In the genomic region with DNA sequence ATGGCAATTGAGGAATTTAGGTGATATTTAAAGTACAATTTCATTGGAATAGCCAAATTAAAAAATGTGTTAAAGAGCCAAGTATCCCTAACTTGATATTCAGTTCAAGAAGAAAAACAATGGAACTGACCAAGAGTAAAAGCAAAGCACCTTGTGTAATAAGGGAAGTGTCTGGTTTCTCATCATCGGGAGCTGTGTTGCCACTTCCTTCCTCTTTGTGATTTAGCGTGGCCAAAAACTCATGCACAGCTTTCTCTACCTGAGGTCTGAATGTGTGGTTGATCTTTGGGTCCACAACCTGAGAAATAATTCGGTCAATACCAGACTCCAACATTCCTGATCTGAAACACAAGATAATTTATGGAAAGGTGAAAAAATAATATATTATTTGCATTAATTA, we compare ENCODE assay signal across 11 cellular contexts. TPM values are rescaled to one million over a fixed set of nuclear protein-coding genes. Genes with fewer than 3 reads are reported as not detected.
DNase-seq lines count a peak whose midpoint lies in the region; ATAC-seq, FAIRE-seq and TF ChIP-seq lines count a peak whose summit lies in the region.
"Had no signal": no experiment of that assay in that cellular context is flagged by ENCODE, and none has a peak within 500 bp of the region (broad histone marks: within the 10 kb centered on the region; RNA-seq: fewer than 3 reads in every experiment).

No MANE protein-coding gene starts in this region.

- TF ChIP-seq CTCF in endothelial cell of umbilical vein (IDR thresholded peaks at IDR 0.05; ENCODE audit: extremely low read depth in 1 of 2, insufficient read depth in 1 of 2, low read depth in 1 of 2, low read length in 2 of 2) (no peak), osteocyte (IDR thresholded peaks at IDR 0.05) (no peak)

- intact Hi-C loops in endothelial cell of umbilical vein (cut with micrococcal nuclease), result no loop called here

- no peak overlapping the region for H3K27ac Mint-ChIP-seq in stimulated activated naive CD8-positive, alpha-beta T cell treated with anti-CD3 and anti-CD28 coated beads, Interleukin-15, amount 100 ng/mL, for 72 hours
- H3K27ac Mint-ChIP-seq in osteocyte (ENCODE audit: unreplicated experiment), result no peak overlapping the region

- H3K4me3 Mint-ChIP-seq in stimulated activated naive CD8-positive, alpha-beta T cell treated with anti-CD3 and anti-CD28 coated beads, Interleukin-15, amount 100 ng/mL, for 72 hours, result no peak overlapping the region
- no peak overlapping the region for H3K4me3 Mint-ChIP-seq in osteocyte (ENCODE audit: unreplicated experiment)

- no TSS peak for BruUV-seq in endothelial cell of umbilical vein (replicated peaks; lab: Mats Ljungman, UMichigan)

- no peaks in the 10 kb centered on the region for H3K9me3 Mint-ChIP-seq in stimulated activated naive CD8-positive, alpha-beta T cell treated with anti-CD3 and anti-CD28 coated beads, Interleukin-15, amount 100 ng/mL, for 72 hours
- no peaks in the 10 kb centered on the region for H3K9me3 Mint-ChIP-seq in osteocyte (ENCODE audit: unreplicated experiment)

- no peaks in the 10 kb centered on the region for H3K27me3 Mint-ChIP-seq in stimulated activated naive CD8-positive, alpha-beta T cell treated with anti-CD3 and anti-CD28 coated beads, Interleukin-15, amount 100 ng/mL, for 72 hours
- H3K27me3 Mint-ChIP-seq in osteocyte (ENCODE audit: unreplicated experiment), result no peaks in the 10 kb centered on the region

- peak; percentile 63 for FAIRE-seq in endothelial cell of umbilical vein (lab: Jason Lieb, UNC)

- H3K9ac ChIP-seq in endothelial cell of umbilical vein (replicated peaks; ENCODE audit: extremely low read depth, insufficient read depth, low read length), result no peak overlapping the region

- POLR2A ChIA-PET in endothelial cell of umbilical vein (lab: Charles Lee), result no interaction called here

- H3K4me2 ChIP-seq in endothelial cell of umbilical vein (ENCODE audit: insufficient read depth, low read length), result peak overlapping the region; percentile 42

- TF ChIP-seq POLR2A in endothelial cell of umbilical vein (IDR thresholded peaks at IDR 0.05; ENCODE audit: low read depth, low read length), result no peak

- peaks cover 17 to 28% of the 10 kb centered on the region in 2 experiments for H3K36me3 ChIP-seq in endothelial cell of umbilical vein (ENCODE audit: control insufficient read depth in 2 of 2, extremely low read depth in 1 of 2, insufficient read depth in 2 of 2, low read length in 2 of 2)

- CTCF ChIA-PET in endothelial cell of umbilical vein (lab: Charles Lee), result interaction anchor here (1.1 to 1.2 kb wide), 2 partner anchors 30 to 763 kb away, joined by 3 read pairs; no protein-coding TSS in a partner anchor

- ATAC-seq in GM18508 (IDR thresholded peaks at IDR 0.05; ENCODE audit: insufficient read depth, unreplicated experiment), result peak; percentile 54
- peak; percentile 57 for ATAC-seq in GM21717 (IDR thresholded peaks at IDR 0.05; ENCODE audit: unreplicated experiment)
- peak; percentile 34 for ATAC-seq in HG03558 (IDR thresholded peaks at IDR 0.05; ENCODE audit: extremely low read depth, unreplicated experiment)
- ATAC-seq in stimulated activated naive CD8-positive, alpha-beta T cell treated with anti-CD3 and anti-CD28 coated beads, Interleukin-15, amount 100 ng/mL, for 72 hours, result no peak
- ATAC-seq: Panc1 had no signal

- H4K20me1 ChIP-seq in endothelial cell of umbilical vein (replicated peaks; ENCODE audit: control insufficient read depth, extremely low read depth, insufficient read depth, low read length), result no peaks in the 10 kb centered on the region

- no peak overlapping the region for H3K27ac ChIP-seq in endothelial cell of umbilical vein (ENCODE audit: insufficient read depth, low read depth, low read length)

- H3K9me1 ChIP-seq in endothelial cell of umbilical vein (replicated peaks; ENCODE audit: control insufficient read depth, extremely low read depth, insufficient read depth, low read length), result no peaks in the 10 kb centered on the region

- H3K79me2 ChIP-seq in endothelial cell of umbilical vein (ENCODE audit: control insufficient read depth, insufficient read depth, low read length), result no peaks in the 10 kb centered on the region

- DNase-seq in endothelial cell of umbilical vein (ENCODE audit: low read depth, low spot score), result no peak
- no peak for DNase-seq in GM19238 (ENCODE audit: insufficient read length, low spot score)
- no peak for DNase-seq in stimulated activated naive CD8-positive, alpha-beta T cell treated with anti-CD3 and anti-CD28 coated beads, Interleukin-15, amount 100 ng/mL, for 72 hours
- DNase-seq in GOT3 (lab: John Stamatoyannopoulos, UW), result no peak
- no peak for DNase-seq in osteocyte (ENCODE audit: extremely low spot score, unreplicated experiment)
- DNase-seq: DMS53 had no signal

- H3K36me3 Mint-ChIP-seq in osteocyte (ENCODE audit: unreplicated experiment), result peaks cover 48% of the 10 kb centered on the region

- no peak overlapping the region for H3K4me3 ChIP-seq in endothelial cell of umbilical vein (replicated peaks in 1 of 3; ENCODE audit: insufficient read depth in 1 of 3, low read depth in 1 of 3, low read length in 3 of 3)
- H3K4me3 ChIP-seq: lung had no signal

- H3K27me3 ChIP-seq in endothelial cell of umbilical vein (ENCODE audit: control insufficient read depth in 2 of 2, insufficient read depth in 2 of 2, low read length in 2 of 2), result no peaks in the 10 kb centered on the region

- dilution Hi-C loops in endothelial cell of umbilical vein (cut with MboI; ENCODE audit: extremely low pct_ligation_motif_present, low sequenced_read_pairs), result no loop called here

- H3K4me1 Mint-ChIP-seq in stimulated activated naive CD8-positive, alpha-beta T cell treated with anti-CD3 and anti-CD28 coated beads, Interleukin-15, amount 100 ng/mL, for 72 hours, result peaks cover 13% of the 10 kb centered on the region
- H3K4me1 Mint-ChIP-seq in osteocyte (ENCODE audit: unreplicated experiment), result no peaks in the 10 kb centered on the region

- peaks cover 5% of the 10 kb centered on the region for H3K4me1 ChIP-seq in endothelial cell of umbilical vein (ENCODE audit: control insufficient read depth, extremely low read depth, insufficient read depth, low read length)

- H3K9me3 ChIP-seq in endothelial cell of umbilical vein (replicated peaks; ENCODE audit: control insufficient read depth, insufficient read depth, low read length), result no peaks in the 10 kb centered on the region

- no peak overlapping the region for H2AFZ ChIP-seq in endothelial cell of umbilical vein (ENCODE audit: low read depth, low read length)

TF ChIP-seq in endothelial cell of umbilical vein, 7 proteins besides CTCF, POLR2A, EP300 and RAD21:
- TF ChIP-seq MYC (IDR thresholded peaks at IDR 0.05; ENCODE audit: low read depth, low read length) (no peak), FOS (IDR thresholded peaks at IDR 0.05; ENCODE audit: borderline replicate concordance, insufficient read depth, low read length) (no peak), POLR2AphosphoS5 (IDR thresholded peaks at IDR 0.05; ENCODE audit: insufficient read depth, low read depth, low read length) (no peak), EZH2 (IDR thresholded peaks at IDR 0.05; ENCODE audit: borderline replicate concordance, low read depth, low read length, severe bottlenecking) (no peak), JUN (IDR thresholded peaks at IDR 0.05; ENCODE audit: borderline replicate concordance, insufficient read depth, insufficient read length, low read depth) (no peak), GATA2 (IDR thresholded peaks at IDR 0.05; ENCODE audit: insufficient read depth, insufficient read length, low read depth, low read length) (no peak)
- TF ChIP-seq, protein P1, sequence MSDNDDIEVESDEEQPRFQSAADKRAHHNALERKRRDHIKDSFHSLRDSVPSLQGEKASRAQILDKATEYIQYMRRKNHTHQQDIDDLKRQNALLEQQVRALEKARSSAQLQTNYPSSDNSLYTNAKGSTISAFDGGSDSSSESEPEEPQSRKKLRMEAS (IDR thresholded peaks at IDR 0.05; ENCODE audit: insufficient read depth, insufficient read length), result no peak
TF ChIP-seq in endothelial cell of umbilical vein: peak in this region for 0.

RNA-seq across cellular contexts. Expression of a gene that starts 12.4 kb away (rescaled TPM):
- 27.5 and 31.2 TPM in 2 replicates for total RNA-seq in endothelial cell of umbilical vein
- 3.7 and 5.2 TPM in 2 replicates for polyA plus RNA-seq in endothelial cell of umbilical vein
- polyA plus RNA-seq in endothelial cell of umbilical vein (2011; cell fraction: cytosol; rRNA removed), result 8.3 and 8.9 TPM in 2 replicates
- 34.0 and 47.8 TPM in 2 replicates for polyA plus RNA-seq in endothelial cell of umbilical vein (2011; cell fraction: nucleus; rRNA removed)
- 11.6 and 16.6 TPM in 2 replicates for polyA plus RNA-seq in endothelial cell of umbilical vein (2012)
- polyA minus RNA-seq in endothelial cell of umbilical vein, result 18.4 and 19.2 TPM in 2 replicates
- polyA minus RNA-seq in endothelial cell of umbilical vein (2011; cell fraction: cytosol; rRNA and poly(A)+ RNA removed), result 17.4 TPM
- 43.3 and 52.6 TPM in 2 replicates for polyA minus RNA-seq in endothelial cell of umbilical vein (2011; cell fraction: nucleus; rRNA and poly(A)+ RNA removed)
- total RNA-seq in osteocyte, result 41.6 and 43.4 TPM in 2 replicates
